Comparison of ENCODE assay signal across 8 cellular contexts in genomic region chr16:30445408-30446202, GRCh38. TPM values are rescaled to one million over a fixed set of nuclear protein-coding genes. Genes with fewer than 3 reads are reported as not detected.
DNase-seq lines count a peak whose midpoint lies in the region; ATAC-seq and TF ChIP-seq lines count a peak whose summit lies in the region.

TSS of gene SEPHS2 (minus strand) at chr16:30445874. CDS start at chr16:30445727, 147 bp downstream.

- H3K4me3 ChIP-seq in MM.1S (ENCODE audit: low read length): peak within 1 kb of the TSS; percentile 81
- peak within 1 kb of the TSS; percentile 82 for H3K4me3 ChIP-seq in neural progenitor cell

- H3K27me3 Mint-ChIP-seq in neural progenitor cell (ENCODE audit: insufficient read depth, low read depth): peaks cover 5% of the 10 kb centered on the region

- H3K79me2 ChIP-seq in MM.1S (ENCODE audit: low read length): peaks cover 16% of the 10 kb centered on the region
- H3K79me2 ChIP-seq in neural progenitor cell (ENCODE audit: low read depth): peaks cover 13% of the 10 kb centered on the region

- H3K36me3 Mint-ChIP-seq in neural progenitor cell: peaks cover 16% of the 10 kb centered on the region

- H3K9me2 ChIP-seq in MM.1S (replicated peaks; ENCODE audit: insufficient read depth, low read length): no peaks in the 10 kb centered on the region

- peak within 1 kb of the TSS; percentile 83 for H2AFZ ChIP-seq in MM.1S (ENCODE audit: low read length)
- peak within 1 kb of the TSS; percentile 90 for H2AFZ ChIP-seq in neural progenitor cell (replicated peaks)

- H3K4me1 Mint-ChIP-seq in neural progenitor cell: peaks cover 25% of the 10 kb centered on the region

- H3K27ac ChIP-seq in MM.1S (ENCODE audit: low read length) (peak within 1 kb of the TSS; percentile 64; the same call in 1 of the 2 replicates), foreskin keratinocyte (peak within 1 kb of the TSS; percentile 77), neural progenitor cell (no peak within 1 kb of the TSS)

- TF ChIP-seq CTCF in MM.1S (IDR thresholded peaks at IDR 0.05; ENCODE audit: low read length) (peak; percentile 47), foreskin keratinocyte (conservative IDR thresholded peaks at IDR 0.05) (peak; percentile 67), neural progenitor cell (IDR thresholded peaks at IDR 0.05) (peak; percentile 47)

- ATAC-seq in foreskin keratinocyte: peak; percentile 87

- no peaks in the 10 kb centered on the region for H3F3A ChIP-seq in MM.1S (ENCODE audit: insufficient read depth, low read length)
- peaks cover 11% of the 10 kb centered on the region for H3F3A ChIP-seq in neural progenitor cell (ENCODE audit: low read depth)

- no peaks in the 10 kb centered on the region for H3K36me3 ChIP-seq in MM.1S (replicated peaks; ENCODE audit: insufficient read depth, low read length)
- no peaks in the 10 kb centered on the region for H3K36me3 ChIP-seq in neural progenitor cell

- peak within 1 kb of the TSS; percentile 94 for H3K4me3 Mint-ChIP-seq in neural progenitor cell

- H3K9me3 Mint-ChIP-seq in neural progenitor cell: peaks cover 5% of the 10 kb centered on the region

- DNase-seq in ELR (ENCODE audit: low read depth): peak; percentile 98
- DNase-seq in H4 (ENCODE audit: low spot score): peak; percentile 95
- peak; percentile 99 for DNase-seq in MM.1S
- DNase-seq in SIG-M5 (lab: John Stamatoyannopoulos, UW): peak; percentile 82
- peak; percentile 95 for DNase-seq in activated gamma-delta T cell treated with Interleukin-2 at 50 U/mL for 16 hours
- peak; percentile 90 to 95 for DNase-seq in foreskin keratinocyte
- peak; percentile 94 for DNase-seq in neural progenitor cell (ENCODE audit: low spot score)
- DNase-seq in stromal cell of bone marrow (ENCODE audit: low read depth): peak; percentile 97

- H4K20me1 ChIP-seq in MM.1S (ENCODE audit: insufficient read depth, low read length) (no peaks in the 10 kb centered on the region), neural progenitor cell (ENCODE audit: low read depth) (no peaks in the 10 kb centered on the region)

- peak within 1 kb of the TSS; percentile 39 for H3K27ac Mint-ChIP-seq in neural progenitor cell

- H3K4me2 ChIP-seq in MM.1S (ENCODE audit: low read depth, low read length) (peak within 1 kb of the TSS; percentile 88), neural progenitor cell (peak within 1 kb of the TSS; percentile 87)

- H3K27me3 ChIP-seq in MM.1S (replicated peaks; ENCODE audit: insufficient read depth, low read length): no peaks in the 10 kb centered on the region
- no peaks in the 10 kb centered on the region for H3K27me3 ChIP-seq in foreskin keratinocyte
- H3K27me3 ChIP-seq in neural progenitor cell: no peaks in the 10 kb centered on the region

- H3K9ac ChIP-seq in MM.1S (ENCODE audit: low read length): peak within 1 kb of the TSS; percentile 86
- peak within 1 kb of the TSS; percentile 53 for H3K9ac ChIP-seq in neural progenitor cell

- H3K9me3 ChIP-seq in MM.1S (replicated peaks; ENCODE audit: insufficient read depth, low read length) (no peaks in the 10 kb centered on the region), neural progenitor cell (ENCODE audit: low read depth) (no peaks in the 10 kb centered on the region)

- H3K4me1 ChIP-seq in MM.1S (ENCODE audit: low read length): peaks cover 13% of the 10 kb centered on the region
- H3K4me1 ChIP-seq in foreskin keratinocyte: no peaks in the 10 kb centered on the region
- peaks cover 7% of the 10 kb centered on the region for H3K4me1 ChIP-seq in neural progenitor cell

RNA-seq across cellular contexts. Expression of gene SEPHS2, which starts in this region (rescaled TPM):
- total RNA-seq in H4 (2014; rRNA removed; shearing (Covaris generic)): 7.3 and 8.9 TPM in 2 replicates
- total RNA-seq in foreskin keratinocyte: 13.7 and 16.5 TPM in 2 replicates
- 23.8 and 26.4 TPM in 2 replicates for polyA plus RNA-seq in foreskin keratinocyte
- total RNA-seq in neural progenitor cell (ENCODE audit: low replicate concordance): 9.0 and 13.9 TPM in 2 replicates
